In the genomic region with DNA sequence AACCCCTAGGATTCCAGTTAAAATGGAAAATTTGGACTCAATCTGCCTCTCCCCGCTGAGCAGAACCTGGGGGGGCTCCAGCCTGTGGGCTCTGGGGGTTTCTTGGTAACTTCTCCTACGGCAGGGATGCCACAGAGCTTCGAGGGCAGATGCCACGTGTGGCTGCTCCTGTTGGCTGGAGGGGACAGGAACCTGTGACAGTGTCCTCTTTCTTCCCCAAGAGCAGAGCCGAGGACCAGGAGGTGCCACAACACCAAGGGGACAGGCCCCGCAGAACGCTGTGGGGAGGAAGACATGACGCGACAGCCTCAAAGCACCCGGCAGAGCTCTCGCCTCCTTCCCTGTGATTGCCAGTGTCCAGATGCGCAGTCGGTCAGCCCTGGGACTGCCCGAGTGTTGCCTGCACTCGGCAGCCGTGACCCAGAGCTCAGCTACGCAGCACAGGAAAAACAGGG, we compare ENCODE assay signal across 12 cellular contexts.
DNase-seq lines count a peak whose midpoint lies in the region; ATAC-seq and TF ChIP-seq lines count a peak whose summit lies in the region.
"Had no signal": no experiment of that assay in that cellular context is flagged by ENCODE, and none has a peak within 500 bp of the region (broad histone marks: within the 10 kb centered on the region; RNA-seq: fewer than 3 reads in every experiment).

No MANE protein-coding gene starts in this region.

- H3K36me3 Mint-ChIP-seq in activated naive CD4-positive, alpha-beta T cell treated with anti-CD3 and anti-CD28 coated beads for 36 hours (ENCODE audit: low read depth), result no peaks in the 10 kb centered on the region
- H3K36me3 Mint-ChIP-seq in MCF 10A (ENCODE audit: insufficient read depth, unreplicated experiment), result no peaks in the 10 kb centered on the region

- no peaks in the 10 kb centered on the region for H3K27me3 Mint-ChIP-seq in activated naive CD4-positive, alpha-beta T cell treated with anti-CD3 and anti-CD28 coated beads for 36 hours (ENCODE audit: low read depth)
- no peaks in the 10 kb centered on the region for H3K27me3 Mint-ChIP-seq in MCF 10A (ENCODE audit: insufficient read depth, unreplicated experiment)

- H3K4me3 Mint-ChIP-seq in activated naive CD4-positive, alpha-beta T cell treated with anti-CD3 and anti-CD28 coated beads for 36 hours, result no peak overlapping the region
- no peak overlapping the region for H3K4me3 Mint-ChIP-seq in MCF 10A (ENCODE audit: unreplicated experiment)
- H3K4me3 Mint-ChIP-seq: activated T-cell treated with anti-CD3 and anti-CD28 coated beads, Interleukin-2, amount 50 U/mL, for 72 hours had no signal

- H3K9me3 Mint-ChIP-seq in activated naive CD4-positive, alpha-beta T cell treated with anti-CD3 and anti-CD28 coated beads for 36 hours, result no peaks in the 10 kb centered on the region
- H3K9me3 Mint-ChIP-seq in MCF 10A (ENCODE audit: unreplicated experiment), result no peaks in the 10 kb centered on the region
- H3K9me3 Mint-ChIP-seq: activated T-cell treated with anti-CD3 and anti-CD28 coated beads, Interleukin-2, amount 50 U/mL, for 72 hours had no signal

- CTCF ChIA-PET in activated naive CD4-positive, alpha-beta T cell treated with anti-CD3 and anti-CD28 coated beads for 36 hours (lab: Charles Lee), result interaction anchor here (0.9 to 1.3 kb wide), 2 partner anchors 48 to 70 kb away, joined by 3 read pairs; no protein-coding TSS in a partner anchor
- CTCF ChIA-PET in MCF 10A (lab: Yijun Ruan, JAX), result interaction anchor here (0.6 kb wide), 1 partner anchor 582 kb away, joined by 3 read pairs; no protein-coding TSS in a partner anchor

- no peak overlapping the region for H3K27ac Mint-ChIP-seq in activated naive CD4-positive, alpha-beta T cell treated with anti-CD3 and anti-CD28 coated beads for 36 hours
- H3K27ac Mint-ChIP-seq in MCF 10A (ENCODE audit: low read depth, unreplicated experiment), result peak overlapping the region; percentile 57
- H3K27ac Mint-ChIP-seq: activated T-cell treated with anti-CD3 and anti-CD28 coated beads, Interleukin-2, amount 50 U/mL, for 72 hours had no signal

- no peak for TF ChIP-seq EP300 in tibial nerve (IDR thresholded peaks at IDR 0.05)

- peak; percentile 1 for DNase-seq in activated naive CD4-positive, alpha-beta T cell treated with Interleukin-2 at 50 U/mL for 16 hours
- DNase-seq in activated naive CD4-positive, alpha-beta T cell treated with anti-CD3 and anti-CD28 coated beads for 36 hours, result no peak
- no peak for DNase-seq in MCF 10A (ENCODE audit: unreplicated experiment)
- DNase-seq in mesenteric fat pad (ENCODE audit: low spot score), result peak; percentile 68
- peak; percentile 61 for DNase-seq in upper lobe of right lung
- no peak for DNase-seq in tibial nerve (ENCODE audit: low spot score in 2 of 2)
- DNase-seq: activated T-cell treated with anti-CD3 and anti-CD28 coated beads, Interleukin-2, amount 50 U/mL, for 72 hours; brain microvascular endothelial cell; NCI-H187 treated with DMSO at 0.1 percent for 48 hours; nucleus accumbens had no signal

- H3K9me3 ChIP-seq in upper lobe of right lung (no peaks in the 10 kb centered on the region), tibial nerve (no peaks in the 10 kb centered on the region)

- no peak overlapping the region for H3K4me3 ChIP-seq in upper lobe of right lung
- no peak overlapping the region for H3K4me3 ChIP-seq in tibial nerve

- intact Hi-C loops in activated naive CD4-positive, alpha-beta T cell treated with anti-CD3 and anti-CD28 coated beads for 36 hours (cut with micrococcal nuclease), result no loop called here
- intact Hi-C loops in MCF 10A (cut with micrococcal nuclease), result no loop called here
- intact Hi-C loops in upper lobe of right lung (cut with DNase I), result no loop called here

- H3K27me3 ChIP-seq in upper lobe of right lung (no peaks in the 10 kb centered on the region), tibial nerve (no peaks in the 10 kb centered on the region)
- H3K27me3 ChIP-seq: brain microvascular endothelial cell had no signal

- ATAC-seq in upper lobe of right lung (no peak), GM19455 (IDR thresholded peaks at IDR 0.05; ENCODE audit: unreplicated experiment) (no peak), HG03521 (IDR thresholded peaks at IDR 0.05; ENCODE audit: unreplicated experiment) (no peak)

- H3K27ac ChIP-seq in upper lobe of right lung, result peak overlapping the region; percentile 51
- H3K27ac ChIP-seq in tibial nerve, result no peak overlapping the region
- H3K27ac ChIP-seq: brain microvascular endothelial cell had no signal

- peaks cover 64% of the 10 kb centered on the region for H3K4me1 Mint-ChIP-seq in activated naive CD4-positive, alpha-beta T cell treated with anti-CD3 and anti-CD28 coated beads for 36 hours (ENCODE audit: low read depth)
- peaks cover 23% of the 10 kb centered on the region for H3K4me1 Mint-ChIP-seq in MCF 10A (ENCODE audit: insufficient read depth, unreplicated experiment)

- no peak for TF ChIP-seq POLR2A in tibial nerve (IDR thresholded peaks at IDR 0.05)

- BruUV-seq in MCF 10A (replicated peaks; lab: Mats Ljungman, UMichigan), result no TSS peak

- WGBS in tibial nerve, 2 donors, result 81 to 86% methylated on average over 17 of the region's 17 CpGs

- POLR2A ChIA-PET in MCF 10A (lab: Yijun Ruan, JAX), result interaction anchor here (0.6 to 3.0 kb wide), 6 partner anchors 8 to 300 kb away, joined by 3 to 15 read pairs (median 6); partner anchors contain the start of gene LYSMD4

- peaks cover 40% of the 10 kb centered on the region for H3K4me1 ChIP-seq in upper lobe of right lung
- peaks cover 0 to 49% (median 9%) of the 10 kb centered on the region in 4 donors for H3K4me1 ChIP-seq in tibial nerve

- TF ChIP-seq CTCF in MCF 10A (IDR thresholded peaks at IDR 0.05; ENCODE audit: unreplicated experiment) (no peak), upper lobe of right lung (IDR thresholded peaks at IDR 0.05) (no peak), tibial nerve (IDR thresholded peaks at IDR 0.05) (no peak)

- H3K36me3 ChIP-seq in upper lobe of right lung (no peaks in the 10 kb centered on the region), tibial nerve (no peaks in the 10 kb centered on the region)
- H3K36me3 ChIP-seq: brain microvascular endothelial cell had no signal

Comparison
In these comparisons a context has a peak if more than half of its experiments do, and no peak if none do; other contexts are left out.
1. DNase-seq: peak in activated naive CD4-positive, alpha-beta T cell treated with Interleukin-2 at 50 U/mL for 16 hours (single experiment), mesenteric fat pad (single experiment) and upper lobe of right lung (single experiment); none in activated naive CD4-positive, alpha-beta T cell treated with anti-CD3 and anti-CD28 coated beads for 36 hours (single experiment), MCF 10A (single experiment) and tibial nerve (0 of 2).